Comparison of ENCODE assay signal across 8 cellular contexts in the genomic region with DNA sequence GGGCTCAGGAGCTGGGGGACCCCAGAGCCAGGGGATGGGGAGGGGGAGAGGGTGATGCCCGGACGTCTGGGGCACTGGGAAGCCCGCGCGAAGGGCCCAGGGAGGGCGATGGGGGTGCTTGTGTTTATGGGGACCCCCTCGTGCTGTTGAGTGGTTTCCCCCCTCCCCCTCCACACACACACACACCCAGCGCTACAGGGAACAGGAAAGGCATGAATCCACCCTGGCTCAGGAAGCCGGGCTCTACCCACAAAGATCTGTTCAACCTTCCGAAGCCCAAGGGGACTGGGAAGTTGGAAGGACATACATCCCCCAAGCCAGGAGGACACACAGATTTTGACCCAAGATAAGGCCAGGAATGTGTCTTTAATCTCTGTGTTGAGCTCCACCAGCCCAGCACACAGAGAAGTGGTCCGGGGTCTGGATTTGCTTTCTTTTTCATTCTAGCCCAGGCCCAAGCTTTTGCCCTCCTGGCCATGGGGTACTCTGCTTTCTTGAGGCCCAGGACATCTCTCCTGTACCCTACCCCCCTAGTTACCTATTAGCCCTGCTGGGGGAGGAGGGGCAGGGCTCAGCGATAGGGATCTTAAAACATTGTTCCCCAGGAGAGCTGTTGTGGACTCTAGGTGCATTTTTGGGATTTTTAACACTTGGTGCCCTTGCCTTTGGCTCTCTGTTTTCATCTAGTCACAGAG. TPM values are rescaled to one million over a fixed set of nuclear protein-coding genes. Genes with fewer than 3 reads are reported as not detected.
DNase-seq lines count a peak whose midpoint lies in the region; ATAC-seq and TF ChIP-seq lines count a peak whose summit lies in the region.

No MANE protein-coding gene starts in this region.

- H3K9ac ChIP-seq in HUES6 (ENCODE audit: low read length), result peak overlapping the region; percentile 80

- H3K4me3 Mint-ChIP-seq in activated naive CD8-positive, alpha-beta T cell treated with anti-CD3 and anti-CD28 coated beads, Interleukin-2, amount 10 ng/mL, durations not matched to agents 7 days and 5 days, result peak overlapping the region; percentile 88
- peak overlapping the region; percentile 91 for H3K4me3 Mint-ChIP-seq in stimulated activated naive CD8-positive, alpha-beta T cell treated with anti-CD3 and anti-CD28 coated beads, Interleukin-15, Interleukin-2, amounts not matched to agents 100 ng/mL and 50 ng/mL, for 24 hours

- no peaks in the 10 kb centered on the region for H3K9me3 Mint-ChIP-seq in activated naive CD8-positive, alpha-beta T cell treated with anti-CD3 and anti-CD28 coated beads, Interleukin-2, amount 10 ng/mL, durations not matched to agents 7 days and 5 days
- no peaks in the 10 kb centered on the region for H3K9me3 Mint-ChIP-seq in stimulated activated naive CD8-positive, alpha-beta T cell treated with anti-CD3 and anti-CD28 coated beads, Interleukin-15, Interleukin-2, amounts not matched to agents 100 ng/mL and 50 ng/mL, for 24 hours

- H3K27me3 Mint-ChIP-seq in activated naive CD8-positive, alpha-beta T cell treated with anti-CD3 and anti-CD28 coated beads, Interleukin-2, amount 10 ng/mL, durations not matched to agents 7 days and 5 days, result no peaks in the 10 kb centered on the region
- H3K27me3 Mint-ChIP-seq in stimulated activated naive CD8-positive, alpha-beta T cell treated with anti-CD3 and anti-CD28 coated beads, Interleukin-15, Interleukin-2, amounts not matched to agents 100 ng/mL and 50 ng/mL, for 24 hours, result no peaks in the 10 kb centered on the region

- H3K9me3 ChIP-seq in HUES6 (ENCODE audit: control insufficient read depth, insufficient read depth, low read depth, low read length), result no peaks in the 10 kb centered on the region

- DNase-seq in activated naive CD8-positive, alpha-beta T cell treated with anti-CD3 and anti-CD28 coated beads, Interleukin-2, amount 10 ng/mL, durations not matched to agents 7 days and 5 days, result no peak
- DNase-seq in iris pigment epithelial cell (ENCODE audit: low read depth), result peak; percentile 45
- no peak for DNase-seq in pons (ENCODE audit: low spot score)

- no peak for ATAC-seq in activated naive CD8-positive, alpha-beta T cell treated with anti-CD3 and anti-CD28 coated beads, Interleukin-2, amount 10 ng/mL, durations not matched to agents 7 days and 5 days (ENCODE audit: low read depth)
- ATAC-seq in HG02763 (IDR thresholded peaks at IDR 0.05; ENCODE audit: unreplicated experiment) (no peak), HG03571 (IDR thresholded peaks at IDR 0.05; ENCODE audit: unreplicated experiment) (no peak)

- no peak for TF ChIP-seq CTCF in C4-2B (conservative IDR thresholded peaks at IDR 0.05)

- POLR2A ChIA-PET in activated naive CD8-positive, alpha-beta T cell treated with anti-CD3 and anti-CD28 coated beads, Interleukin-2, amount 10 ng/mL, durations not matched to agents 7 days and 5 days (lab: Charles Lee), result interaction anchor here (1.1 to 38.5 kb wide), 12 partner anchors 4 to 487 kb away, joined by 3 to 1721 read pairs (median 33); a partner anchor contains a TSS

- H3K36me3 Mint-ChIP-seq in activated naive CD8-positive, alpha-beta T cell treated with anti-CD3 and anti-CD28 coated beads, Interleukin-2, amount 10 ng/mL, durations not matched to agents 7 days and 5 days, result peaks cover 47% of the 10 kb centered on the region
- H3K36me3 Mint-ChIP-seq in stimulated activated naive CD8-positive, alpha-beta T cell treated with anti-CD3 and anti-CD28 coated beads, Interleukin-15, Interleukin-2, amounts not matched to agents 100 ng/mL and 50 ng/mL, for 24 hours (ENCODE audit: low read depth), result peaks cover 40% of the 10 kb centered on the region

- no peaks in the 10 kb centered on the region for H3K27me3 ChIP-seq in HUES6 (ENCODE audit: control insufficient read depth, insufficient read depth, low read length)

- H3K27ac Mint-ChIP-seq in activated naive CD8-positive, alpha-beta T cell treated with anti-CD3 and anti-CD28 coated beads, Interleukin-2, amount 10 ng/mL, durations not matched to agents 7 days and 5 days, result peak overlapping the region; percentile 96
- H3K27ac Mint-ChIP-seq in stimulated activated naive CD8-positive, alpha-beta T cell treated with anti-CD3 and anti-CD28 coated beads, Interleukin-15, Interleukin-2, amounts not matched to agents 100 ng/mL and 50 ng/mL, for 24 hours, result peak overlapping the region; percentile 89

- peaks cover 13% of the 10 kb centered on the region for H3K36me3 ChIP-seq in HUES6 (ENCODE audit: control insufficient read depth, insufficient read depth, low read length)

- H3K4me1 Mint-ChIP-seq in activated naive CD8-positive, alpha-beta T cell treated with anti-CD3 and anti-CD28 coated beads, Interleukin-2, amount 10 ng/mL, durations not matched to agents 7 days and 5 days, result peaks cover 55% of the 10 kb centered on the region
- H3K4me1 Mint-ChIP-seq in stimulated activated naive CD8-positive, alpha-beta T cell treated with anti-CD3 and anti-CD28 coated beads, Interleukin-15, Interleukin-2, amounts not matched to agents 100 ng/mL and 50 ng/mL, for 24 hours (ENCODE audit: low read depth), result peaks cover 69% of the 10 kb centered on the region

- H3K27ac ChIP-seq in C4-2B (peak overlapping the region; percentile 82), HUES6 (ENCODE audit: low read depth, low read length) (peak overlapping the region; percentile 69)

- H3K4me3 ChIP-seq in HUES6 (ENCODE audit: low read depth, low read length), result peak overlapping the region; percentile 96

- peaks cover 47% of the 10 kb centered on the region for H3K4me1 ChIP-seq in HUES6 (ENCODE audit: control insufficient read depth, insufficient read depth, low read length)

RNA-seq across cellular contexts. Expression of a gene that starts 1.2 kb away (rescaled TPM):
- total RNA-seq in activated naive CD8-positive, alpha-beta T cell treated with anti-CD3 and anti-CD28 coated beads, Interleukin-2, amount 10 ng/mL, durations not matched to agents 7 days and 5 days, result 100 to 1,000 TPM; 344 to 375 TPM

RNA-seq across cellular contexts. Expression of a gene that starts 26.1 kb away (rescaled TPM):
- 100 to 1,000 TPM; 103 to 110 TPM for total RNA-seq in activated naive CD8-positive, alpha-beta T cell treated with anti-CD3 and anti-CD28 coated beads, Interleukin-2, amount 10 ng/mL, durations not matched to agents 7 days and 5 days

RNA-seq across cellular contexts. Expression of a gene that starts 41.7 kb away (rescaled TPM):
- total RNA-seq in activated naive CD8-positive, alpha-beta T cell treated with anti-CD3 and anti-CD28 coated beads, Interleukin-2, amount 10 ng/mL, durations not matched to agents 7 days and 5 days, result 1 to 10 TPM; 3.7 to 4.7 TPM
